ENCODE assay signal across 24 cellular contexts in the genomic region with DNA sequence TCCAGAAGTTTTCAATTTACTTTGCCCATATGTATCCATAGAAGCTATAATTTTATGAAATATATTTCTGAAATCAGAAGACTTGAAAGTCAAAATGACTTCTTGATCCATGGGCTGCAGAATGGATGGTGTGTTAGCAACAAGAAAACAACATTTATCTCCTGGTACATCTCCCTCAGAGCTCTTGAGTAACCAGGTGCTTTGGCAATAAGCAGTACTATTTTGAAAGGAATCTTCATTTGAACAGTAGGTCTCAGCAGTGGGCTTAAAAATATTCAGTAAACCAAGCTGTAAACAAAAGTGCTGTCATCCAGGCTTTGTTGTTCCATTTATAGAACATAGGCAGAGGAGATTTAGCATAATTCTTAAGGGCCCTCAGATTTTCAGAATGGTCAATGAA.
"Had no signal": no experiment of that assay in that cellular context is flagged by ENCODE, and none has a peak within 500 bp of the region (broad histone marks: within the 10 kb centered on the region; RNA-seq: fewer than 3 reads in every experiment).

No MANE protein-coding gene starts in this region.

- H3K4me1 ChIP-seq: colonic mucosa, esophagus muscularis mucosa, gastrocnemius medialis, gastroesophageal sphincter, heart left ventricle, heart right ventricle had no signal

- H3K27me3 ChIP-seq: colonic mucosa, esophagus muscularis mucosa, esophagus squamous epithelium, foreskin keratinocyte, gastrocnemius medialis, gastroesophageal sphincter, heart left ventricle, heart right ventricle had no signal

- ATAC-seq: effector memory CD8-positive, alpha-beta T cell; esophagus mucosa; foreskin keratinocyte; gastrocnemius medialis; gastroesophageal sphincter; heart left ventricle; heart right ventricle had no signal

- H3K9me3 ChIP-seq: colonic mucosa, esophagus muscularis mucosa, esophagus squamous epithelium, gastrocnemius medialis, gastroesophageal sphincter had no signal

- H3K36me3 ChIP-seq: colonic mucosa, esophagus muscularis mucosa, esophagus squamous epithelium, gastrocnemius medialis, gastroesophageal sphincter, heart left ventricle, heart right ventricle had no signal

- H3K4me3 ChIP-seq: colonic mucosa, coronary artery, dorsolateral prefrontal cortex, esophagus muscularis mucosa, esophagus squamous epithelium, gastrocnemius medialis, gastroesophageal sphincter, heart left ventricle, heart right ventricle had no signal

- H3K27ac ChIP-seq: colonic mucosa, coronary artery, dorsolateral prefrontal cortex, epithelial cell of prostate, esophagus muscularis mucosa, esophagus squamous epithelium, foreskin keratinocyte, gastrocnemius medialis, gastroesophageal sphincter, heart left ventricle, heart right ventricle had no signal

- DNase-seq: colonic mucosa; cortex of kidney; dermis blood vessel endothelial cell; dorsolateral prefrontal cortex; effector CD4-positive, alpha-beta T cell; effector CD8-positive, alpha-beta T cell; effector memory CD4-positive, alpha-beta T cell; effector memory CD8-positive, alpha-beta T cell; endodermal cell; erythroblast; esophagus squamous epithelium; foreskin fibroblast; foreskin keratinocyte; foreskin melanocyte; gastrocnemius medialis; glutamatergic neuron; head of caudate nucleus; heart left ventricle; heart right ventricle had no signal
